ENCODE assay signal across 10 cellular contexts in the genomic region with DNA sequence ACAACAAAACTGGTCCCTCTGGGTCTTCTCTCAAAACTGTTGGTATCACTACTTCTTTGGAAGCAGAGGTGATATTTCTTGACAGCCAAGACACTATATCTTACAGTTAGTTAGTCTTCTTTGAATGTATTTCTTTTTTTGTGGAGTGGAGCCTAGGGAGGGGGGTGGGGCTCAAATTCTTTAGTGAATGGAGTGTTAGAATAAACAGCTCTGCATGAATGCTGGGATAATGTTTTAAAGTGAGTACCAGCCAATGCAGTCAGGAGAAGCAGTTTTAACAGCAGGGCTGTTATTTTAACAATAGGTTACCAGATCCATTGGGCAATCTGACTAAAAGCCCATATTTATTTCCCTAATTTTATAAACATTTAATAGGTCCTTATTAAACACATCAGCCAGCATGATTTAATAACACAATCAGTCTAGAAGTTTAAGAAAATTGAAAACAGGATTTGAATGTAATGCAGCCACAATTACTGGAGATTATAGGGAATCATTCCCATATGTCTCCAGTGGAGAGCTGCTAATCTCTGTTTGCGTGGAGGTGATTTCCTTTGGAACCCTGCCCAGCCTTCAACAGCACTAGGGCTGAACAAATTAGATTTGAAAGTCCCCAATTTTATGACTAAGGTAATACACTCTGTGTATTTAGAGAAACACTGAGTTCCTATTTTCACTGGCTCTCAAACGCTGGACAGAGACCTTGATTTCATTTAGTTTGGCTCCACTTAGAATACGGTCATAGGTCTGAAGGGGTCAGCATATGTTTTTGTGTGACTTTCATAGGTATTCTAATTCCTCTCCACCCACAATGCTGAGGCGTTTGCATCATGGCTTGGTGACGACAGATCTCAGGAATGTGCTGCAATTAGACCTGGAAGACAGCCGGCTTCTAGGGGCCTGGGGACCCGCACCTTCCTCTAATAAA.
DNase-seq lines count a peak whose midpoint lies in the region; ATAC-seq and TF ChIP-seq lines count a peak whose summit lies in the region.
"Had no signal": no experiment of that assay in that cellular context is flagged by ENCODE, and none has a peak within 500 bp of the region (broad histone marks: within the 10 kb centered on the region; RNA-seq: fewer than 3 reads in every experiment).

No MANE protein-coding gene starts in this region.

- no peak overlapping the region for H3K4me3 Mint-ChIP-seq in activated T-helper 17 cell treated with anti-CD3 and anti-CD28 coated beads, Interleukin-2, amount 50 U/mL, for 72 hours
- no peak overlapping the region for H3K4me3 Mint-ChIP-seq in stimulated activated memory B cell treated with anti-CD40 and anti-IgM and Interleukin-4, amounts not matched to agents 10 μg/mL and 1 μg/mL and 100 μg/mL, for 72 hours

- H3K27me3 ChIP-seq in SJSA1 (replicated peaks) (no peaks in the 10 kb centered on the region), thoracic aorta (replicated peaks; ENCODE audit: insufficient read depth) (no peaks in the 10 kb centered on the region)

- peaks cover under 1% of the 10 kb centered on the region for H3K9me3 Mint-ChIP-seq in activated T-helper 17 cell treated with anti-CD3 and anti-CD28 coated beads, Interleukin-2, amount 50 U/mL, for 72 hours
- no peaks in the 10 kb centered on the region for H3K9me3 Mint-ChIP-seq in stimulated activated memory B cell treated with anti-CD40 and anti-IgM and Interleukin-4, amounts not matched to agents 10 μg/mL and 1 μg/mL and 100 μg/mL, for 72 hours

- H3K4me3 ChIP-seq in SJSA1: no peak overlapping the region
- peak overlapping the region; percentile 27 for H3K4me3 ChIP-seq in thoracic aorta
- H3K4me3 ChIP-seq: K562 had no signal

- DNase-seq in NCI-H2107 treated with DMSO at 0.1 percent for 48 hours (lab: John Stamatoyannopoulos, UW; ENCODE audit: unreplicated experiment) (peak; percentile 5), NCI-H2107 (lab: John Stamatoyannopoulos, UW) (no peak), SJSA1 (ENCODE audit: low read depth in 1 of 2, low spot score in 2 of 2) (peak; percentile 63 to 75), left cardiac atrium (peak; percentile 30), thoracic aorta (ENCODE audit: low spot score) (no peak)
- DNase-seq: cortex of kidney had no signal

- H3K36me3 ChIP-seq in SJSA1 (no peaks in the 10 kb centered on the region), thoracic aorta (no peaks in the 10 kb centered on the region)

- ATAC-seq in left cardiac atrium: peak; percentile 15 to 77
- ATAC-seq in thoracic aorta (ENCODE audit: insufficient number of reproducible peaks, low FRiP score, low read depth): no peak
- ATAC-seq in activated T-helper 17 cell treated with anti-CD3 and anti-CD28 coated beads, Interleukin-2, amount 50 U/mL, for 72 hours (replicated peaks): no peak
- no peak for ATAC-seq in HG03039 (IDR thresholded peaks at IDR 0.05; ENCODE audit: unreplicated experiment)
- no peak for ATAC-seq in stimulated activated memory B cell treated with anti-CD40 and anti-IgM and Interleukin-4, amounts not matched to agents 10 μg/mL and 1 μg/mL and 100 μg/mL, for 72 hours
- ATAC-seq: K562 had no signal

- no peak for TF ChIP-seq CTCF in thoracic aorta (IDR thresholded peaks at IDR 0.05)

- H3K27ac ChIP-seq in SJSA1 (peak overlapping the region; percentile 42), thoracic aorta (peak overlapping the region; percentile 59 to 60)

- intact Hi-C loops in left cardiac atrium (cut with DNase I): no loop called here

- H3K4me1 ChIP-seq in SJSA1 (replicated peaks) (peaks cover 17% of the 10 kb centered on the region), thoracic aorta (ENCODE audit: control insufficient read depth in 1 of 2, low read depth in 2 of 2) (peaks cover 10 to 18% of the 10 kb centered on the region in 2 donors)

- peaks cover 3% of the 10 kb centered on the region for H3K27me3 Mint-ChIP-seq in activated T-helper 17 cell treated with anti-CD3 and anti-CD28 coated beads, Interleukin-2, amount 50 U/mL, for 72 hours
- no peaks in the 10 kb centered on the region for H3K27me3 Mint-ChIP-seq in stimulated activated memory B cell treated with anti-CD40 and anti-IgM and Interleukin-4, amounts not matched to agents 10 μg/mL and 1 μg/mL and 100 μg/mL, for 72 hours

- no peak overlapping the region for H3K27ac Mint-ChIP-seq in activated T-helper 17 cell treated with anti-CD3 and anti-CD28 coated beads, Interleukin-2, amount 50 U/mL, for 72 hours
- H3K27ac Mint-ChIP-seq in stimulated activated memory B cell treated with anti-CD40 and anti-IgM and Interleukin-4, amounts not matched to agents 10 μg/mL and 1 μg/mL and 100 μg/mL, for 72 hours: no peak overlapping the region

- no peaks in the 10 kb centered on the region for H3K36me3 Mint-ChIP-seq in activated T-helper 17 cell treated with anti-CD3 and anti-CD28 coated beads, Interleukin-2, amount 50 U/mL, for 72 hours (ENCODE audit: low read depth)
- peaks cover 1% of the 10 kb centered on the region for H3K36me3 Mint-ChIP-seq in stimulated activated memory B cell treated with anti-CD40 and anti-IgM and Interleukin-4, amounts not matched to agents 10 μg/mL and 1 μg/mL and 100 μg/mL, for 72 hours

- H3K9me3 ChIP-seq in SJSA1 (replicated peaks) (no peaks in the 10 kb centered on the region), thoracic aorta (no peaks in the 10 kb centered on the region)

- H3K4me1 Mint-ChIP-seq in activated T-helper 17 cell treated with anti-CD3 and anti-CD28 coated beads, Interleukin-2, amount 50 U/mL, for 72 hours: no peaks in the 10 kb centered on the region
- peaks cover 14% of the 10 kb centered on the region for H3K4me1 Mint-ChIP-seq in stimulated activated memory B cell treated with anti-CD40 and anti-IgM and Interleukin-4, amounts not matched to agents 10 μg/mL and 1 μg/mL and 100 μg/mL, for 72 hours

Comparison
In these comparisons a context has a peak if more than half of its experiments do, and no peak if none do; other contexts are left out.
1. DNase-seq: peak in NCI-H2107 treated with DMSO at 0.1 percent for 48 hours (single experiment), SJSA1 (2 of 2) and left cardiac atrium (single experiment); none in NCI-H2107 (single experiment) and thoracic aorta (single experiment).
2. ATAC-seq: peak in left cardiac atrium (2 of 2); none in thoracic aorta (single experiment), activated T-helper 17 cell treated with anti-CD3 and anti-CD28 coated beads, Interleukin-2, amount 50 U/mL, for 72 hours (single experiment), HG03039 (single experiment) and stimulated activated memory B cell treated with anti-CD40 and anti-IgM and Interleukin-4, amounts not matched to agents 10 μg/mL and 1 μg/mL and 100 μg/mL, for 72 hours (single experiment).